In genomic region chr11:96294289-96294688, GRCh38 we compare ENCODE assay signal across 16 cellular contexts. TPM values are rescaled to one million over a fixed set of nuclear protein-coding genes. Genes with fewer than 3 reads are reported as not detected.
A peak's percentile ranks its signal among the peaks of the same experiment; 100 is the strongest.
DNase-seq lines count a peak whose midpoint lies in the region; ATAC-seq, FAIRE-seq and TF ChIP-seq lines count a peak whose summit lies in the region.
"Had no signal": no experiment of that assay in that cellular context is flagged by ENCODE, and none has a peak within 500 bp of the region (broad histone marks: within the 10 kb centered on the region; RNA-seq: fewer than 3 reads in every experiment).

No MANE protein-coding gene starts in this region.

- CTCF ChIA-PET in activated CD8-positive, alpha-beta T cell treated with anti-CD3 and anti-CD28 coated beads for 36 hours (lab: Charles Lee) = interaction anchor here (1.0 to 2.2 kb wide), 7 partner anchors 14 to 202 kb away, joined by 3 to 13 read pairs (median 4); partner anchors contain the start of gene MAML2

- dilution Hi-C loops in keratinocyte (cut with MboI; ENCODE audit: extremely low pct_ligation_motif_present, low sequenced_read_pairs) = no loop called here

- no peak overlapping the region for H3K4me2 ChIP-seq in keratinocyte (ENCODE audit: control insufficient read depth, extremely low read depth, insufficient read depth, low read depth, low read length)
- H3K4me2 ChIP-seq: PC-9 had no signal

- no peaks in the 10 kb centered on the region for H4K20me1 ChIP-seq in keratinocyte (ENCODE audit: control insufficient read depth, extremely low read depth, insufficient read depth, low read length)

- no peak overlapping the region for H3K9ac ChIP-seq in keratinocyte (ENCODE audit: control insufficient read depth, extremely low read depth, insufficient read depth, low read length)

- H3K27me3 Mint-ChIP-seq in activated T-cell treated with anti-CD3 and anti-CD28 coated beads, Interleukin-2, amount 50 U/mL, for 72 hours (ENCODE audit: low read depth) = no peaks in the 10 kb centered on the region
- H3K27me3 Mint-ChIP-seq in activated CD8-positive, alpha-beta T cell treated with anti-CD3 and anti-CD28 coated beads for 36 hours = no peaks in the 10 kb centered on the region
- H3K27me3 Mint-ChIP-seq: naive B cell had no signal

- DNase-seq in activated T-cell treated with anti-CD3 and anti-CD28 coated beads, Interleukin-2, amount 50 U/mL, for 72 hours = no peak
- DNase-seq in activated T-cell treated with anti-CD3 and anti-CD28 coated beads, Interleukin-2, amount 50 U/mL, for 1 hour = no peak
- DNase-seq in activated CD8-positive, alpha-beta T cell treated with anti-CD3 and anti-CD28 coated beads for 36 hours = no peak
- DNase-seq in keratinocyte (ENCODE audit: low read depth, low spot score) (no peak), testis (no peak), nucleus accumbens (lab: John Stamatoyannopoulos, UW) (no peak), GM12892 (ENCODE audit: insufficient read length) (no peak)
- no peak for DNase-seq in stimulated activated effector memory CD8-positive, alpha-beta T cell treated with anti-CD3 and anti-CD28 coated beads, Interleukin-12 subunit alpha, Interleukin-12 subunit beta, amount 100 ng/mL, for 72 hours (ENCODE audit: low spot score in 2 of 2)
- DNase-seq: activated CD4-positive, alpha-beta T cell treated with anti-CD3 and anti-CD28 coated beads for 48 hours; central memory CD4-positive, alpha-beta T cell; DMS 273 treated with DMSO at 0.1 percent for 48 hours; H9; naive B cell; NCI-H1105; NCI-H446 treated with DMSO at 0.1 percent for 48 hours; PC-9 had no signal

- no peaks in the 10 kb centered on the region for H3K9me1 ChIP-seq in keratinocyte (ENCODE audit: control insufficient read depth, extremely low read depth, insufficient read depth, low read length)

- POLR2A ChIA-PET in activated CD8-positive, alpha-beta T cell treated with anti-CD3 and anti-CD28 coated beads for 36 hours (lab: Charles Lee) = interaction anchor here (0.6 to 1.5 kb wide), 3 partner anchors 15 to 49 kb away, joined by 3 to 4 read pairs (median 4); partner anchors contain the start of gene MAML2

- H3K27ac ChIP-seq in keratinocyte (ENCODE audit: control insufficient read depth, insufficient read depth, low read length) (no peak overlapping the region), testis (peak overlapping the region; percentile 3 to 83)
- H3K27ac ChIP-seq: PC-9 had no signal

- H3K4me3 ChIP-seq in keratinocyte (ENCODE audit: control insufficient read depth in 2 of 3, extremely low read depth in 1 of 3, insufficient read depth in 2 of 3, low read depth in 1 of 3, low read length in 3 of 3) = no peak overlapping the region
- H3K4me3 ChIP-seq in testis = no peak overlapping the region
- H3K4me3 ChIP-seq: PC-9 had no signal

- TF ChIP-seq CTCF in activated CD8-positive, alpha-beta T cell treated with anti-CD3 and anti-CD28 coated beads for 36 hours (IDR thresholded peaks at IDR 0.05) = no peak
- no peak for TF ChIP-seq CTCF in keratinocyte (optimal IDR thresholded peaks at IDR 0.05 in 1 of 3, IDR thresholded peaks at IDR 0.05 in 1 of 3, conservative IDR thresholded peaks at IDR 0.05 in 1 of 3; ENCODE audit: extremely low read depth in 1 of 3, insufficient read depth in 2 of 3, low read length in 3 of 3)
- TF ChIP-seq CTCF in testis (IDR thresholded peaks at IDR 0.05) = no peak

- FAIRE-seq in keratinocyte (lab: Jason Lieb, UNC) (peak; percentile 39), GM12892 (lab: Jason Lieb, UNC) (no peak)

- no peaks in the 10 kb centered on the region for H3K36me3 ChIP-seq in keratinocyte (ENCODE audit: control insufficient read depth in 2 of 2, extremely low read depth in 1 of 2, insufficient read depth in 2 of 2, low read length in 2 of 2)
- no peaks in the 10 kb centered on the region for H3K36me3 ChIP-seq in testis (ENCODE audit: low read depth, missing control alignments)

- peak overlapping the region; percentile 7 for H3K27ac Mint-ChIP-seq in activated T-cell treated with anti-CD3 and anti-CD28 coated beads, Interleukin-2, amount 50 U/mL, for 72 hours
- H3K27ac Mint-ChIP-seq in activated CD8-positive, alpha-beta T cell treated with anti-CD3 and anti-CD28 coated beads for 36 hours = peak overlapping the region; percentile 77
- no peak overlapping the region for H3K27ac Mint-ChIP-seq in stimulated activated effector memory CD8-positive, alpha-beta T cell treated with anti-CD3 and anti-CD28 coated beads, Interleukin-12 subunit alpha, Interleukin-12 subunit beta, amount 100 ng/mL, for 72 hours

- intact Hi-C loops in activated CD8-positive, alpha-beta T cell treated with anti-CD3 and anti-CD28 coated beads for 36 hours (cut with micrococcal nuclease) = no loop called here
- intact Hi-C loops in testis (cut with DNase I; ENCODE audit: low total_unique reads) = no loop called here

- H3K4me1 Mint-ChIP-seq in activated T-cell treated with anti-CD3 and anti-CD28 coated beads, Interleukin-2, amount 50 U/mL, for 72 hours (ENCODE audit: low read depth) = peaks cover 78% of the 10 kb centered on the region
- H3K4me1 Mint-ChIP-seq in activated CD8-positive, alpha-beta T cell treated with anti-CD3 and anti-CD28 coated beads for 36 hours (ENCODE audit: low read depth) = peaks cover 76% of the 10 kb centered on the region
- H3K4me1 Mint-ChIP-seq in stimulated activated effector memory CD8-positive, alpha-beta T cell treated with anti-CD3 and anti-CD28 coated beads, Interleukin-12 subunit alpha, Interleukin-12 subunit beta, amount 100 ng/mL, for 72 hours = peaks cover 34% of the 10 kb centered on the region

- peaks cover 2% of the 10 kb centered on the region for H3K4me1 ChIP-seq in keratinocyte (ENCODE audit: control insufficient read depth, extremely low read depth, insufficient read depth, low read length)
- H3K4me1 ChIP-seq in testis = peaks cover 25% of the 10 kb centered on the region

- H3K4me3 Mint-ChIP-seq in activated T-cell treated with anti-CD3 and anti-CD28 coated beads, Interleukin-2, amount 50 U/mL, for 72 hours = peak overlapping the region; percentile 59 to 80
- peak overlapping the region; percentile 3 for H3K4me3 Mint-ChIP-seq in activated CD8-positive, alpha-beta T cell treated with anti-CD3 and anti-CD28 coated beads for 36 hours
- H3K4me3 Mint-ChIP-seq in stimulated activated effector memory CD8-positive, alpha-beta T cell treated with anti-CD3 and anti-CD28 coated beads, Interleukin-12 subunit alpha, Interleukin-12 subunit beta, amount 100 ng/mL, for 72 hours = no peak overlapping the region
- H3K4me3 Mint-ChIP-seq: H9 had no signal

- TF ChIP-seq POLR2A in testis (IDR thresholded peaks at IDR 0.05) (no peak), GM12892 (IDR thresholded peaks at IDR 0.05; ENCODE audit: low read depth, low read length) (no peak)

- no peaks in the 10 kb centered on the region for H3K79me2 ChIP-seq in keratinocyte (ENCODE audit: control insufficient read depth, insufficient read depth, low read length)

- H3K36me3 Mint-ChIP-seq in activated T-cell treated with anti-CD3 and anti-CD28 coated beads, Interleukin-2, amount 50 U/mL, for 72 hours (ENCODE audit: insufficient read depth in 2 of 2) = peaks cover 1 to 10% of the 10 kb centered on the region in 2 donors
- peaks cover 21% of the 10 kb centered on the region for H3K36me3 Mint-ChIP-seq in activated CD8-positive, alpha-beta T cell treated with anti-CD3 and anti-CD28 coated beads for 36 hours (ENCODE audit: low read depth)
- H3K36me3 Mint-ChIP-seq in stimulated activated effector memory CD8-positive, alpha-beta T cell treated with anti-CD3 and anti-CD28 coated beads, Interleukin-12 subunit alpha, Interleukin-12 subunit beta, amount 100 ng/mL, for 72 hours = no peaks in the 10 kb centered on the region
- H3K36me3 Mint-ChIP-seq: naive B cell had no signal

- WGBS in testis, 2 donors = 40 to 52% methylated on average over 3 of the region's 3 CpGs

- no peak overlapping the region for H2AFZ ChIP-seq in keratinocyte (ENCODE audit: control insufficient read depth, low read length)
- H2AFZ ChIP-seq: PC-9 had no signal

- H3K27me3 ChIP-seq in keratinocyte (ENCODE audit: control insufficient read depth, extremely low read depth, insufficient read depth, low read length) (no peaks in the 10 kb centered on the region), testis (no peaks in the 10 kb centered on the region)

- no peaks in the 10 kb centered on the region for H3K9me3 Mint-ChIP-seq in activated T-cell treated with anti-CD3 and anti-CD28 coated beads, Interleukin-2, amount 50 U/mL, for 72 hours
- no peaks in the 10 kb centered on the region for H3K9me3 Mint-ChIP-seq in activated CD8-positive, alpha-beta T cell treated with anti-CD3 and anti-CD28 coated beads for 36 hours
- H3K9me3 Mint-ChIP-seq in stimulated activated effector memory CD8-positive, alpha-beta T cell treated with anti-CD3 and anti-CD28 coated beads, Interleukin-12 subunit alpha, Interleukin-12 subunit beta, amount 100 ng/mL, for 72 hours = no peaks in the 10 kb centered on the region
- H3K9me3 Mint-ChIP-seq: H9, naive B cell had no signal

- ATAC-seq in activated T-cell treated with anti-CD3 and anti-CD28 coated beads, Interleukin-2, amount 50 U/mL, for 72 hours (replicated peaks in 1 of 2) = no peak
- ATAC-seq in activated CD8-positive, alpha-beta T cell treated with anti-CD3 and anti-CD28 coated beads for 36 hours = no peak
- ATAC-seq in stimulated activated effector memory CD8-positive, alpha-beta T cell treated with anti-CD3 and anti-CD28 coated beads, Interleukin-12 subunit alpha, Interleukin-12 subunit beta, amount 100 ng/mL, for 72 hours = no peak

- H3K9me3 ChIP-seq in keratinocyte (ENCODE audit: control insufficient read depth, low read depth, low read length) = no peaks in the 10 kb centered on the region
- H3K9me3 ChIP-seq in testis = no peaks in the 10 kb centered on the region

RNA-seq across cellular contexts. Expression of gene MAML2, which starts 48.7 kb away (rescaled TPM):
- 10 to 100 TPM; 30.5 to 34.6 TPM for total RNA-seq in activated T-cell treated with anti-CD3 and anti-CD28 coated beads, Interleukin-2, amount 50 U/mL, for 72 hours
- total RNA-seq in activated CD8-positive, alpha-beta T cell treated with anti-CD3 and anti-CD28 coated beads for 36 hours = 10 to 100 TPM; 11.8 to 12.5 TPM
- polyA plus RNA-seq in keratinocyte (4.2 to 7.4 TPM (median 4.2 TPM) in 3 replicates), testis (ENCODE audit: insufficient read depth, low read depth, low replicate concordance) (5.1 TPM)
- 1.0 TPM for polyA plus RNA-seq in keratinocyte (2011; ENCODE audit: low read depth)
- polyA plus RNA-seq in keratinocyte (2011; cell fraction: cytosol; rRNA removed) = 2.8 and 3.3 TPM in 2 replicates
- polyA plus RNA-seq in keratinocyte (2011; cell fraction: nucleus; rRNA removed) = 6.9 and 7.8 TPM in 2 replicates
- polyA plus RNA-seq in keratinocyte (2012; ENCODE audit: low replicate concordance) = 1.1 and 4.4 TPM in 2 replicates
- polyA minus RNA-seq in keratinocyte = 8.8 to 13.1 TPM (median 11.0 TPM) in 3 replicates
- polyA minus RNA-seq in keratinocyte (2011; cell fraction: cytosol; rRNA and poly(A)+ RNA removed) = 2.1 TPM
- polyA minus RNA-seq in keratinocyte (2011; cell fraction: nucleus; rRNA and poly(A)+ RNA removed) = 8.1 and 13.8 TPM in 2 replicates
- 10 to 100 TPM; 17.6 to 23.6 TPM for total RNA-seq in testis
- polyA plus RNA-seq in GM12892 (2012; ENCODE audit: missing spikeins) = 3.5 TPM
